ENCODE assay signal across 11 cellular contexts in genomic region chr6:2953098-2953497, GRCh38. TPM values are rescaled to one million over a fixed set of nuclear protein-coding genes. Genes with fewer than 3 reads are reported as not detected.
DNase-seq lines count a peak whose midpoint lies in the region; ATAC-seq and TF ChIP-seq lines count a peak whose summit lies in the region.
"Had no signal": no experiment of that assay in that cellular context is flagged by ENCODE, and none has a peak within 500 bp of the region (broad histone marks: within the 10 kb centered on the region; RNA-seq: fewer than 3 reads in every experiment).

No MANE protein-coding gene starts in this region.

- H3K9me3 Mint-ChIP-seq in osteocyte (ENCODE audit: unreplicated experiment) = no peaks in the 10 kb centered on the region
- H3K9me3 Mint-ChIP-seq: activated T-helper 2 cell treated with anti-CD3 and anti-CD28 coated beads, Interferon-gamma antibody, Interleukin-2, Interleukin-4, amounts not matched to agents 10 μg/mL and 5 μg/mL and 100 μg/mL, durations not matched to agents 14 hours and 24 hours and 36 hours had no signal

- ATAC-seq in left cardiac atrium (no peak), HG03520 (IDR thresholded peaks at IDR 0.05; ENCODE audit: unreplicated experiment) (no peak)

- peak overlapping the region; percentile 67 to 74 for H3K27ac ChIP-seq in right atrium auricular region
- H3K27ac ChIP-seq: SJSA1 had no signal

- H3K36me3 ChIP-seq in right atrium auricular region = peaks cover 6% of the 10 kb centered on the region
- H3K36me3 ChIP-seq in endocrine pancreas (ENCODE audit: control insufficient read depth, insufficient read depth, low read length) = no peaks in the 10 kb centered on the region

- H3K27me3 ChIP-seq in right atrium auricular region = no peaks in the 10 kb centered on the region
- H3K27me3 ChIP-seq in endocrine pancreas (ENCODE audit: control insufficient read depth, insufficient read depth, low read length) = no peaks in the 10 kb centered on the region
- H3K27me3 ChIP-seq: SJSA1 had no signal

- TF ChIP-seq CTCF in right atrium auricular region (IDR thresholded peaks at IDR 0.05) (no peak), osteocyte (IDR thresholded peaks at IDR 0.05) (no peak)

- intact Hi-C loops in left cardiac atrium (cut with DNase I) = loop anchor here in 1 of 2 donors (2.0 kb wide), 1 partner anchor 36 kb away; no protein-coding TSS in a partner anchor
- intact Hi-C loops in head of caudate nucleus (cut with DNase I) = loop anchor here (2.0 kb wide), 1 partner anchor 36 kb away; no protein-coding TSS in a partner anchor
- intact Hi-C loops in posterior vena cava (cut with DNase I) = loop anchor here (2.0 to 5.0 kb wide), 2 partner anchors 34 to 36 kb away; no protein-coding TSS in a partner anchor

- DNase-seq in right atrium auricular region (ENCODE audit: low spot score) = no peak
- DNase-seq in left cardiac atrium = no peak
- DNase-seq in osteocyte (ENCODE audit: extremely low spot score, unreplicated experiment) = no peak
- no peak for DNase-seq in head of caudate nucleus
- no peak for DNase-seq in T-helper 1 cell
- no peak for DNase-seq in posterior vena cava (ENCODE audit: low spot score)
- DNase-seq: NCI-H2227 treated with DMSO at 0.1 percent for 48 hours had no signal

- H3K9ac ChIP-seq in endocrine pancreas (ENCODE audit: control insufficient read depth, insufficient read depth, low read length) = peak overlapping the region; percentile 51

- no peaks in the 10 kb centered on the region for H3K27me3 Mint-ChIP-seq in osteocyte (ENCODE audit: unreplicated experiment)

- H3K27ac Mint-ChIP-seq in osteocyte (ENCODE audit: unreplicated experiment) = peak overlapping the region; percentile 11

- H3K36me3 Mint-ChIP-seq in osteocyte (ENCODE audit: unreplicated experiment) = peaks cover 30% of the 10 kb centered on the region

- no peak overlapping the region for H3K4me3 ChIP-seq in right atrium auricular region
- no peak overlapping the region for H3K4me3 ChIP-seq in endocrine pancreas (ENCODE audit: control insufficient read depth, insufficient read depth, low read length)
- H3K4me3 ChIP-seq: SJSA1 had no signal

- H3K4me3 Mint-ChIP-seq in osteocyte (ENCODE audit: unreplicated experiment) = no peak overlapping the region

- H3K9me3 ChIP-seq in right atrium auricular region = no peaks in the 10 kb centered on the region
- no peaks in the 10 kb centered on the region for H3K9me3 ChIP-seq in endocrine pancreas (ENCODE audit: control insufficient read depth, low read length)
- H3K9me3 ChIP-seq: SJSA1 had no signal

- H3K4me1 ChIP-seq in right atrium auricular region = peaks cover 0 to 51% of the 10 kb centered on the region in 2 donors
- H3K4me1 ChIP-seq in endocrine pancreas (ENCODE audit: control insufficient read depth, insufficient read depth, low read length) = no peaks in the 10 kb centered on the region

- peaks cover 12% of the 10 kb centered on the region for H3K4me1 Mint-ChIP-seq in osteocyte (ENCODE audit: unreplicated experiment)

RNA-seq across cellular contexts. Expression of gene SERPINB6, which starts 18.3 kb away (rescaled TPM):
- total RNA-seq in right atrium auricular region (100 to 1,000 TPM; 181 to 184 TPM), left cardiac atrium (100 to 1,000 TPM; 218 to 225 TPM), osteocyte (90.2 and 93.1 TPM in 2 replicates), posterior vena cava (10 to 100 TPM; 90.7 to 98.3 TPM)

RNA-seq across cellular contexts. Expression of gene NQO2, which starts 46.6 kb away (rescaled TPM):
- total RNA-seq in right atrium auricular region = 10 to 100 TPM; 37.6 to 68.1 TPM
- 10 to 100 TPM; 46.2 to 53.8 TPM for total RNA-seq in left cardiac atrium
- 35.5 and 40.1 TPM in 2 replicates for total RNA-seq in osteocyte
- 10 to 100 TPM; 27.7 to 42.4 TPM for total RNA-seq in posterior vena cava

RNA-seq across cellular contexts. Expression of gene SERPINB9, which starts 50.0 kb away (rescaled TPM):
- total RNA-seq in right atrium auricular region = 10 to 100 TPM; 11.2 to 17.5 TPM
- total RNA-seq in left cardiac atrium = 10 to 100 TPM in 1 of 2 donors, 1 to 10 TPM in 1; 3.8 to 14.4 TPM
- 0.34 and 0.48 TPM in 2 replicates for total RNA-seq in osteocyte
- 10 to 100 TPM in 1 of 2 donors, 1 to 10 TPM in 1; 9.9 to 12.8 TPM for total RNA-seq in posterior vena cava
